ENCODE assay signal across 1 cellular context in genomic region chrX:134734343-134735001, GRCh38.
TF ChIP-seq lines count a peak whose summit lies in the region.

No MANE protein-coding gene starts in this region.

TF ChIP-seq in K562, 482 proteins besides CTCF, POLR2A, EP300 and RAD21 (continued from another document):
- TF ChIP-seq PBX2 (CRISPR knock-in tag; IDR thresholded peaks at IDR 0.05; ENCODE audit: low read depth): no peak
- TF ChIP-seq PBX2 (tag; conservative IDR thresholded peaks at IDR 0.05; ENCODE audit: low read depth): 0 out of 2 replicates have a peak, but pooled peaks have one; percentile 15
- no peak for TF ChIP-seq ZBTB2 (IDR thresholded peaks at IDR 0.05)
- TF ChIP-seq EGR1 (conservative IDR thresholded peaks at IDR 0.05): no peak
